Comparison of ENCODE assay signal across 8 cellular contexts in genomic region chr15:78944669-78945407, GRCh38. TPM values are rescaled to one million over a fixed set of nuclear protein-coding genes. Genes with fewer than 3 reads are reported as not detected.
A peak's percentile ranks its signal among the peaks of the same experiment; 100 is the strongest.
DNase-seq lines count a peak whose midpoint lies in the region; ATAC-seq and TF ChIP-seq lines count a peak whose summit lies in the region.

CTSH (minus strand) TSS chr15:78945046; CDS start chr15:78944981, 65 bp downstream.

- ATAC-seq in HG03097 (IDR thresholded peaks at IDR 0.05; ENCODE audit: low FRiP score, unreplicated experiment): peak; percentile 67

- TF ChIP-seq POLR2A in GM18526 (IDR thresholded peaks at IDR 0.05; ENCODE audit: extremely low read depth, insufficient read length): peak; percentile 95

- DNase-seq in A172 (ENCODE audit: low spot score) (peak; percentile 16), NCI-H524 (lab: John Stamatoyannopoulos, UW) (peak; percentile 58 to 75), mesenteric fat pad (ENCODE audit: low spot score) (peak; percentile 93)
- peak; percentile 10 to 61 for DNase-seq in activated CD8-positive, alpha-beta memory T cell treated with anti-CD3 and anti-CD28 coated beads for 1 hour (ENCODE audit: extremely low read depth in 1 of 2, low read depth in 1 of 2)
- peak; percentile 64 for DNase-seq in effector CD8-positive, alpha-beta T cell (lab: John Stamatoyannopoulos, UW)
- peak; percentile 32 for DNase-seq in stimulated activated CD8-positive, alpha-beta memory T cell treated with anti-CD3 and anti-CD28 coated beads, Interleukin-15, amount 100 ng/mL, for 1 hour (ENCODE audit: low read depth)

RNA-seq across cellular contexts. Expression of gene CTSH, which starts in this region (rescaled TPM):
- total RNA-seq in A172 (2014; rRNA removed; shearing (Covaris generic)): 52.8 and 58.4 TPM in 2 replicates
- total RNA-seq in mesenteric fat pad: 67.9 TPM

Comparison
In these comparisons a context has a peak if more than half of its experiments do, and no peak if none do; other contexts are left out.
1. Peak in every context shown above with its lines: DNase-seq and ATAC-seq.
2. DNase-seq: peak in every context shown above with its lines; median percentile 93 in mesenteric fat pad; 66 in NCI-H524; 64 in effector CD8-positive, alpha-beta T cell; 36 in activated CD8-positive, alpha-beta memory T cell treated with anti-CD3 and anti-CD28 coated beads for 1 hour; 32 in stimulated activated CD8-positive, alpha-beta memory T cell treated with anti-CD3 and anti-CD28 coated beads, Interleukin-15, amount 100 ng/mL, for 1 hour; 16 in A172.